8 cellular contexts compared by ENCODE assay signal in genomic region chr4:175947117-175947722, GRCh38.
DNase-seq lines count a peak whose midpoint lies in the region; ATAC-seq and TF ChIP-seq lines count a peak whose summit lies in the region.

No MANE protein-coding gene starts in this region.

- H3K4me3 ChIP-seq in AG04449 (ENCODE audit: low read depth, low read length) (no peak overlapping the region), OCI-LY3 (ENCODE audit: low read length) (no peak overlapping the region), aorta (ENCODE audit: low read length in 2 of 2) (no peak overlapping the region)
- H3K4me3 ChIP-seq in CD8-positive, alpha-beta memory T cell (ENCODE audit: low read length), result no peak overlapping the region

- H3K27me3 Mint-ChIP-seq in CD8-positive, alpha-beta memory T cell, result peaks cover 3 to 16% of the 10 kb centered on the region in 2 donors

- H3K9me3 Mint-ChIP-seq in CD8-positive, alpha-beta memory T cell, result no peaks in the 10 kb centered on the region

- no peak overlapping the region for H3K9ac ChIP-seq in OCI-LY3 (ENCODE audit: low read length)

- intact Hi-C loops in aorta (cut with DNase I), result loop anchor here in 1 of 2 donors (10.0 kb wide), 1 partner anchor 398 kb away; no protein-coding TSS in a partner anchor

- no peak for TF ChIP-seq POLR2A in erythroblast (IDR thresholded peaks at IDR 0.05; ENCODE audit: low read length)

- ATAC-seq in GM18519 (IDR thresholded peaks at IDR 0.05; ENCODE audit: low FRiP score, unreplicated experiment) (peak; percentile 54), HG03469 (IDR thresholded peaks at IDR 0.05; ENCODE audit: unreplicated experiment) (no peak), aorta (ENCODE audit: low FRiP score) (no peak)

- no peaks in the 10 kb centered on the region for H3K79me2 ChIP-seq in OCI-LY3 (ENCODE audit: low read length)

- CTCF ChIA-PET in AG04449 (lab: Yijun Ruan, JAX), result interaction anchor here (0.8 to 3.3 kb wide), 7 partner anchors 8 to 394 kb away, joined by 3 to 29 read pairs (median 3); no protein-coding TSS in a partner anchor
- CTCF ChIA-PET in CD8-positive, alpha-beta memory T cell (lab: Charles Lee), result interaction anchor here (1.1 kb wide), 1 partner anchor 394 kb away, joined by 3 read pairs; no protein-coding TSS in a partner anchor

- POLR2A ChIA-PET in AG04449 (lab: Yijun Ruan, JAX), result no interaction called here
- POLR2A ChIA-PET in CD8-positive, alpha-beta memory T cell (lab: Charles Lee), result no interaction called here

- TF ChIP-seq CTCF in AG04449 (IDR thresholded peaks at IDR 0.05; ENCODE audit: insufficient read depth, low read length, missing control alignments) (peak; percentile 15), OCI-LY3 (IDR thresholded peaks at IDR 0.05; ENCODE audit: low read depth, low read length) (peak; percentile 57)

- H3K4me1 ChIP-seq in OCI-LY3 (ENCODE audit: low read length) (no peaks in the 10 kb centered on the region), aorta (ENCODE audit: control insufficient read depth in 1 of 2, insufficient read depth in 2 of 2, low read length in 2 of 2) (no peaks in the 10 kb centered on the region)
- no peaks in the 10 kb centered on the region for H3K4me1 ChIP-seq in CD8-positive, alpha-beta memory T cell (ENCODE audit: insufficient read depth, low read length)

- H3K9me3 ChIP-seq in OCI-LY3 (ENCODE audit: insufficient read depth, low read length) (no peaks in the 10 kb centered on the region), aorta (ENCODE audit: control insufficient read depth, low read length) (no peaks in the 10 kb centered on the region)
- H3K9me3 ChIP-seq in CD8-positive, alpha-beta memory T cell (ENCODE audit: low read length), result no peaks in the 10 kb centered on the region

- H3K27me3 ChIP-seq in OCI-LY3 (ENCODE audit: low read depth, low read length) (no peaks in the 10 kb centered on the region), aorta (ENCODE audit: control insufficient read depth in 1 of 2, insufficient read depth in 2 of 2, low read length in 1 of 2) (no peaks in the 10 kb centered on the region)
- H3K27me3 ChIP-seq in CD8-positive, alpha-beta memory T cell (ENCODE audit: insufficient read depth, low read length, poor library complexity, severe bottlenecking), result no peaks in the 10 kb centered on the region

- no peak overlapping the region for H3K4me2 ChIP-seq in OCI-LY3 (ENCODE audit: low read length)

- no peak overlapping the region for H3K27ac Mint-ChIP-seq in CD8-positive, alpha-beta memory T cell

- WGBS in aorta, 2 donors, result 1 to 3% methylated on average over 4 of the region's 4 CpGs

- no peaks in the 10 kb centered on the region for H3K36me3 Mint-ChIP-seq in CD8-positive, alpha-beta memory T cell

- peak; percentile 1 for DNase-seq in AG04449 (ENCODE audit: low read depth, low spot score)
- DNase-seq in erythroblast (lab: John Stamatoyannopoulos, UW), result peak; percentile 3 to 46
- DNase-seq in smooth muscle cell of the brain vasculature (ENCODE audit: low read depth, low spot score), result peak; percentile 9
- DNase-seq in CD8-positive, alpha-beta memory T cell, result no peak
- DNase-seq in aorta, result no peak

- H4K20me1 ChIP-seq in OCI-LY3 (ENCODE audit: insufficient read depth, low read length), result no peaks in the 10 kb centered on the region

- H3K36me3 ChIP-seq in OCI-LY3 (replicated peaks; ENCODE audit: low read depth, low read length) (no peaks in the 10 kb centered on the region), aorta (ENCODE audit: control insufficient read depth in 1 of 2, insufficient read depth in 2 of 2, low read length in 1 of 2) (no peaks in the 10 kb centered on the region)
- H3K36me3 ChIP-seq in CD8-positive, alpha-beta memory T cell (ENCODE audit: insufficient read depth, low read length), result no peaks in the 10 kb centered on the region

- H3K4me1 Mint-ChIP-seq in CD8-positive, alpha-beta memory T cell, result peaks cover 6 to 9% (median 7%) of the 10 kb centered on the region in 3 donors

- H3K27ac ChIP-seq in OCI-LY3 (ENCODE audit: low read length) (no peak overlapping the region), aorta (ENCODE audit: low read depth in 1 of 2, low read length in 2 of 2) (no peak overlapping the region)
- no peak overlapping the region for H3K27ac ChIP-seq in CD8-positive, alpha-beta memory T cell (ENCODE audit: low read depth, low read length)

- H3K4me3 Mint-ChIP-seq in CD8-positive, alpha-beta memory T cell, result no peak overlapping the region

- H2AFZ ChIP-seq in OCI-LY3 (ENCODE audit: low read depth, low read length), result 0 out of 2 replicates have a peak overlapping the region, but pooled peaks have one; percentile 8

Comparison
In these comparisons a context has a peak if more than half of its experiments do, and no peak if none do; other contexts are left out.
1. DNase-seq: peak in AG04449 (single experiment), erythroblast (2 of 2) and smooth muscle cell of the brain vasculature (single experiment); none in CD8-positive, alpha-beta memory T cell (0 of 5) and aorta (0 of 2).